ENCODE assay signal across 8 cellular contexts in genomic region chr4:106253364-106254129, GRCh38.
"Had no signal": no experiment of that assay in that cellular context is flagged by ENCODE, and none has a peak within 500 bp of the region (broad histone marks: within the 10 kb centered on the region; RNA-seq: fewer than 3 reads in every experiment).

No MANE protein-coding gene starts in this region.

- H3K36me3 ChIP-seq: HAP-1 had no signal

- H3K27ac ChIP-seq: GM23248 had no signal

- H2AFZ ChIP-seq: GM23248 had no signal

- DNase-seq: GM23248, GOT3, H7, HFFc6, KBM-7 had no signal

- FAIRE-seq: HTR-8/SVneo had no signal

- H3K9me3 ChIP-seq: HAP-1 had no signal

- ATAC-seq: HCT116 had no signal

- H3K9ac ChIP-seq: GM23248 had no signal

- H3K4me3 ChIP-seq: GM23248, HAP-1 had no signal
